In the genomic region with DNA sequence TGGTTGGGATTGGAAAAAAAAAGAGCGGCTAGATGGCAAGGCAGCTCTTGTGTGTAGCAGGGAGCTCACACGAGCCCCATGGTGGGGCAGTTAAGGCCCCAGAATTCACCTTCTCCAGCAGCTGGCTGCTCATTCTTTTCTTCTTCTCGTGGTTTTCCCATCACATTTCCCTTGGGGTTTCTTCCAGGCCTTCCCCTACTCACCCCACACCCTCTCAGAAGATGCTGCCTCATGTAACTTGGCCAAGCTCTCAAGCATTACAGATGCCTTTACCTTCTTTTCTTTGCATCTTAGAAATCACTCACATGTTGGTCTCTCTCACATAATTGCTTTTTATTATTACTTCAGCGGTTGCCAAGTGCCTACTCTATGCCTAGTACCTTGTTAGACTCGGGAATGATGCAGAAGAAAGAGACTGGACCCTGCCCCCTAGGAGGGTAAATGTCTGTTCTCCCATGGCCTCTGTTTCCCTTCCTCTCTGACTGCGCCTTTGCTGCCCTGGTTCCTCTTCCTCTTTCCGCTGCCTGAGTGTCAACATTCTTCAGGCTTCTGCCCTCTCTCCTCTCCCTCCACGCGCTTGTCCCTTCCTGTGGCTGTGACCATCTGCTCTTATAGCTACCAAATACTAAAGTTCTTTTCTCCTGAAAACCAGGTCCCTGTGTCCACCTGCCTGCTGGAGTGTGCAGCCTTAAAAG, we compare ENCODE assay signal across 8 cellular contexts. TPM values are rescaled to one million over a fixed set of nuclear protein-coding genes. Genes with fewer than 3 reads are reported as not detected.
DNase-seq lines count a peak whose midpoint lies in the region; ATAC-seq and TF ChIP-seq lines count a peak whose summit lies in the region.

No MANE protein-coding gene starts in this region.

- no peak overlapping the region for H3K27ac Mint-ChIP-seq in progenitor cell of endocrine pancreas

- H3K36me3 Mint-ChIP-seq in progenitor cell of endocrine pancreas (ENCODE audit: insufficient read depth): peaks cover 5% of the 10 kb centered on the region

- peaks cover 3% of the 10 kb centered on the region for H3K4me1 Mint-ChIP-seq in progenitor cell of endocrine pancreas (ENCODE audit: low read depth)

- peak overlapping the region; percentile 41 for H3K4me3 ChIP-seq in GM23248
- no peak overlapping the region for H3K4me3 ChIP-seq in SK-N-SH (ENCODE audit: low read depth in 2 of 2, low read length in 1 of 2)
- peak overlapping the region in 2 of 3 donors; percentile 12 to 22 for H3K4me3 ChIP-seq in skeletal muscle tissue (ENCODE audit: low read length in 3 of 3)

- DNase-seq in GM23248 (peak; percentile 88), SK-N-SH (no peak), germinal center (ENCODE audit: low spot score) (peak; percentile 51), progenitor cell of endocrine pancreas (ENCODE audit: low spot score, unreplicated experiment) (no peak), NCI-H1694 treated with DMSO at 0.1 percent for 48 hours (lab: John Stamatoyannopoulos, UW) (no peak)

- H3K9me3 ChIP-seq in GM23248 (ENCODE audit: low read depth) (no peaks in the 10 kb centered on the region), SK-N-SH (no peaks in the 10 kb centered on the region), skeletal muscle tissue (ENCODE audit: control insufficient read depth in 3 of 3, low read length in 3 of 3) (no peaks in the 10 kb centered on the region)

- peaks cover 65% of the 10 kb centered on the region for H3F3A ChIP-seq in GM23248 (ENCODE audit: insufficient read depth)
- peaks cover 20% of the 10 kb centered on the region for H3F3A ChIP-seq in SK-N-SH (replicated peaks; ENCODE audit: insufficient read depth)

- H3K27me3 ChIP-seq in GM23248 (replicated peaks; ENCODE audit: insufficient read depth) (no peaks in the 10 kb centered on the region), SK-N-SH (ENCODE audit: insufficient read depth) (no peaks in the 10 kb centered on the region), skeletal muscle tissue (ENCODE audit: control insufficient read depth in 3 of 3, insufficient read depth in 3 of 3, low read length in 3 of 3) (no peaks in the 10 kb centered on the region)

- no peak for TF ChIP-seq RAD21 in SK-N-SH (IDR thresholded peaks at IDR 0.05; ENCODE audit: low read length)

- TF ChIP-seq CTCF in SK-N-SH (IDR thresholded peaks at IDR 0.05) (no peak), progenitor cell of endocrine pancreas (IDR thresholded peaks at IDR 0.05; ENCODE audit: unreplicated experiment) (no peak)

- peak overlapping the region; percentile 84 for H3K9ac ChIP-seq in GM23248
- peak overlapping the region; percentile 57; the same call in 1 of the 2 replicates for H3K9ac ChIP-seq in SK-N-SH
- H3K9ac ChIP-seq in skeletal muscle tissue (ENCODE audit: low read depth in 1 of 3, low read length in 3 of 3): peak overlapping the region; percentile 34 to 63 (median 62)

- no peak overlapping the region for H2AFZ ChIP-seq in GM23248
- H2AFZ ChIP-seq in SK-N-SH (ENCODE audit: low read depth): no peak overlapping the region

- H3K4me1 ChIP-seq in GM23248 (ENCODE audit: insufficient read depth) (peaks cover 45% of the 10 kb centered on the region), SK-N-SH (ENCODE audit: control insufficient read depth in 1 of 2, insufficient read depth in 2 of 2, low read depth in 1 of 2, low read length in 1 of 2) (peaks cover 17 to 37% of the 10 kb centered on the region in 2 experiments), skeletal muscle tissue (ENCODE audit: control insufficient read depth in 3 of 3, insufficient read depth in 3 of 3, low read length in 3 of 3) (peaks cover 29 to 56% (median 42%) of the 10 kb centered on the region in 3 donors)

- H3K4me2 ChIP-seq in GM23248 (ENCODE audit: unreplicated experiment): peak overlapping the region; percentile 86
- peak overlapping the region; percentile 67 for H3K4me2 ChIP-seq in SK-N-SH

- H3K79me2 ChIP-seq in GM23248 (ENCODE audit: insufficient read depth): peaks cover 79% of the 10 kb centered on the region
- peaks cover 64% of the 10 kb centered on the region for H3K79me2 ChIP-seq in SK-N-SH (ENCODE audit: insufficient read depth)

- CTCF ChIA-PET in SK-N-SH (lab: Yijun Ruan, JAX): interaction anchor here (0.6 to 1.3 kb wide), 2 partner anchors 61 to 79 kb away, joined by 3 to 4 read pairs; no protein-coding TSS in a partner anchor

- no peak for TF ChIP-seq EP300 in SK-N-SH (IDR thresholded peaks at IDR 0.05; ENCODE audit: borderline replicate concordance in 1 of 2, low read depth in 1 of 2, low read length in 1 of 2)

- no peak overlapping the region for H3K4me3 Mint-ChIP-seq in progenitor cell of endocrine pancreas (ENCODE audit: low read depth)

- H3K27ac ChIP-seq in GM23248 (peak overlapping the region; percentile 99), SK-N-SH (ENCODE audit: low read depth in 2 of 2, low read length in 1 of 2) (peak overlapping the region; percentile 48 to 98; a peak in 3 of 4 replicates), skeletal muscle tissue (ENCODE audit: low read depth, low read length) (peak overlapping the region; percentile 90)

- in situ Hi-C loops in GM23248 (cut with MboI): no loop called here

- H4K20me1 ChIP-seq in GM23248 (ENCODE audit: insufficient read depth) (no peaks in the 10 kb centered on the region), SK-N-SH (ENCODE audit: insufficient read depth) (no peaks in the 10 kb centered on the region)

- H3K9me2 ChIP-seq in GM23248 (ENCODE audit: insufficient read depth): no peaks in the 10 kb centered on the region
- H3K9me2 ChIP-seq in SK-N-SH: no peaks in the 10 kb centered on the region

- no peak for ATAC-seq in HG03025 (IDR thresholded peaks at IDR 0.05; ENCODE audit: low FRiP score, unreplicated experiment)
- no peak for ATAC-seq in HG03460 (IDR thresholded peaks at IDR 0.05; ENCODE audit: unreplicated experiment)

- POLR2A ChIA-PET in SK-N-SH (lab: Yijun Ruan, JAX): interaction anchor here (0.8 kb wide), 1 partner anchor 27 kb away, joined by 3 read pairs; no protein-coding TSS in a partner anchor

- 65 to 66% methylated on average over 9 of the region's 9 CpGs for WGBS in GM23248 (ENCODE audit: low coverage in 1 of 2, low lambda C conversion rate in 2 of 2, missing lambda C conversion rate in 2 of 2), 2 experiments
- WGBS in SK-N-SH (ENCODE audit: low lambda C conversion rate): 83% methylated on average over 9 of the region's 9 CpGs

- H3K27me3 Mint-ChIP-seq in progenitor cell of endocrine pancreas: no peaks in the 10 kb centered on the region

- H3K36me3 ChIP-seq in GM23248 (ENCODE audit: low read depth) (no peaks in the 10 kb centered on the region), SK-N-SH (replicated peaks in 1 of 2; ENCODE audit: control insufficient read depth in 1 of 2, insufficient read depth in 2 of 2, low read length in 1 of 2) (no peaks in the 10 kb centered on the region), skeletal muscle tissue (ENCODE audit: control insufficient read depth in 3 of 3, insufficient read depth in 3 of 3, low read length in 3 of 3) (peaks cover 0 to 3% (median 0%) of the 10 kb centered on the region in 3 donors)

- H3K9me3 Mint-ChIP-seq in progenitor cell of endocrine pancreas (ENCODE audit: low read depth): peaks cover 3% of the 10 kb centered on the region

TF ChIP-seq in SK-N-SH, 30 proteins besides CTCF, POLR2A, EP300 and RAD21:
- TF ChIP-seq, protein P1, sequence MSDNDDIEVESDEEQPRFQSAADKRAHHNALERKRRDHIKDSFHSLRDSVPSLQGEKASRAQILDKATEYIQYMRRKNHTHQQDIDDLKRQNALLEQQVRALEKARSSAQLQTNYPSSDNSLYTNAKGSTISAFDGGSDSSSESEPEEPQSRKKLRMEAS (IDR thresholded peaks at IDR 0.05; ENCODE audit: low read depth): no peak
- TF ChIP-seq JUND (IDR thresholded peaks at IDR 0.05): no peak
- TF ChIP-seq, protein P2, sequence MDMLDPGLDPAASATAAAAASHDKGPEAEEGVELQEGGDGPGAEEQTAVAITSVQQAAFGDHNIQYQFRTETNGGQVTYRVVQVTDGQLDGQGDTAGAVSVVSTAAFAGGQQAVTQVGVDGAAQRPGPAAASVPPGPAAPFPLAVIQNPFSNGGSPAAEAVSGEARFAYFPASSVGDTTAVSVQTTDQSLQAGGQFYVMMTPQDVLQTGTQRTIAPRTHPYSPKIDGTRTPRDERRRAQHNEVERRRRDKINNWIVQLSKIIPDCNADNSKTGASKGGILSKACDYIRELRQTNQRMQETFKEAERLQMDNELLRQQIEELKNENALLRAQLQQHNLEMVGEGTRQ (IDR thresholded peaks at IDR 0.05; ENCODE audit: borderline replicate concordance, low read depth, low read length): no peak
- TF ChIP-seq CHD2 (IDR thresholded peaks at IDR 0.05; ENCODE audit: low read length, partially characterized antibody): no peak
- TF ChIP-seq FOXJ3 (CRISPR knock-in tag; IDR thresholded peaks at IDR 0.05): no peak
- TF ChIP-seq RFX5 (IDR thresholded peaks at IDR 0.05; ENCODE audit: low read length): no peak
- no peak for TF ChIP-seq SMC3 (IDR thresholded peaks at IDR 0.05; ENCODE audit: low read depth, low read length)
- no peak for TF ChIP-seq FOSL2 (IDR thresholded peaks at IDR 0.05; ENCODE audit: borderline replicate concordance, low read depth)
- TF ChIP-seq GATA2 (CRISPR knock-in tag; IDR thresholded peaks at IDR 0.05): no peak
- no peak for TF ChIP-seq FOXM1 (IDR thresholded peaks at IDR 0.05; ENCODE audit: low read depth)
- TF ChIP-seq NRF1 (IDR thresholded peaks at IDR 0.05; ENCODE audit: low read depth, low read length): no peak
- no peak for TF ChIP-seq RXRA (IDR thresholded peaks at IDR 0.05; ENCODE audit: borderline replicate concordance, low read depth)
- no peak for TF ChIP-seq MEF2A (IDR thresholded peaks at IDR 0.05; ENCODE audit: borderline replicate concordance, low read depth)

RNA-seq across cellular contexts. Expression of a gene that starts 28.6 kb away (rescaled TPM):
- total RNA-seq in GM23248 (2014; rRNA removed; shearing (Covaris generic)): 13.3 and 15.9 TPM in 2 replicates
- polyA plus RNA-seq in GM23248 (2016; fragmentation: Nextera tagmentation; extraction: Ambion mirVana): 21.7 and 22.3 TPM in 2 replicates
- polyA plus RNA-seq in SK-N-SH (2012; rRNA removed): 11.5 and 13.3 TPM in 2 replicates
- polyA plus RNA-seq in SK-N-SH (2012; cell fraction: cytosol; rRNA removed): 6.0 and 9.4 TPM in 2 replicates
- polyA plus RNA-seq in SK-N-SH (2012; cell fraction: nucleus; rRNA removed): 19.3 and 20.2 TPM in 2 replicates
- 2.6 TPM for total RNA-seq in skeletal muscle tissue
- 13.9 and 14.0 TPM in 2 replicates for total RNA-seq in progenitor cell of endocrine pancreas

Comparison
In these comparisons a context has a peak if more than half of its experiments do, and no peak if none do; other contexts are left out.
1. DNase-seq: peak in GM23248 (single experiment) and germinal center (single experiment); none in SK-N-SH (single experiment), progenitor cell of endocrine pancreas (single experiment) and NCI-H1694 treated with DMSO at 0.1 percent for 48 hours (single experiment).
2. H3K4me3 ChIP-seq: peak in GM23248 (single experiment) and skeletal muscle tissue (2 of 3); none in SK-N-SH (0 of 2).
3. Peak in every context shown above with its lines, with median percentiles within 50 percentile points of each other: H3K27ac ChIP-seq and H3K9ac ChIP-seq.